ENCODE assay signal across 15 cellular contexts in genomic region chr10:11894381-11895107, GRCh38.
DNase-seq lines count a peak whose midpoint lies in the region; ATAC-seq, FAIRE-seq and TF ChIP-seq lines count a peak whose summit lies in the region.
"Had no signal": no experiment of that assay in that cellular context is flagged by ENCODE, and none has a peak within 500 bp of the region (broad histone marks: within the 10 kb centered on the region; RNA-seq: fewer than 3 reads in every experiment).

No MANE protein-coding gene starts in this region.

- peak overlapping the region; percentile 28 for H4K91ac ChIP-seq in mesenchymal stem cell (ENCODE audit: low read length)

- H3K9me3 ChIP-seq in SK-N-MC (ENCODE audit: low read depth, low read length) (no peaks in the 10 kb centered on the region), mesenchymal stem cell (ENCODE audit: control insufficient read depth, low read length) (no peaks in the 10 kb centered on the region)
- no peaks in the 10 kb centered on the region for H3K9me3 ChIP-seq in CD8-positive, alpha-beta T cell (ENCODE audit: low read length)

- no peak overlapping the region for H2AFZ ChIP-seq in mesenchymal stem cell (ENCODE audit: low read depth, low read length)

- H3K9me3 Mint-ChIP-seq in CD8-positive, alpha-beta T cell: no peaks in the 10 kb centered on the region

- H3K14ac ChIP-seq in mesenchymal stem cell (ENCODE audit: low read length in 2 of 2): peak overlapping the region in 1 of 2 experiments; percentile 77

- no peak overlapping the region for H3K4ac ChIP-seq in mesenchymal stem cell (ENCODE audit: low read depth in 1 of 2, low read length in 2 of 2)

- intact Hi-C loops in CD8-positive, alpha-beta T cell (cut with DNase I, micrococcal nuclease): no loop called here

- DNase-seq in NB4 (ENCODE audit: low read depth) (peak; percentile 96), SK-N-MC (ENCODE audit: low read depth, low spot score) (peak; percentile 12), mesenchymal stem cell (no peak), urothelium cell line (ENCODE audit: low spot score) (no peak), caudate nucleus (lab: John Stamatoyannopoulos, UW) (no peak)
- DNase-seq in CD8-positive, alpha-beta T cell: no peak
- DNase-seq: Calu3, DMS53, KBM-7, NCI-H1048, NCI-H1694, NCI-H748 treated with DMSO at 0.1 percent for 48 hours, PC-3 had no signal

- H3K36me3 Mint-ChIP-seq in CD8-positive, alpha-beta T cell: no peaks in the 10 kb centered on the region

- H3K79me1 ChIP-seq in mesenchymal stem cell (replicated peaks; ENCODE audit: low read length, poor library complexity, severe bottlenecking): no peaks in the 10 kb centered on the region

- no peak for ATAC-seq in GM19395 (IDR thresholded peaks at IDR 0.05; ENCODE audit: unreplicated experiment)
- no peak for ATAC-seq in CD8-positive, alpha-beta T cell
- ATAC-seq: HCT116, PC-3 had no signal

- no peaks in the 10 kb centered on the region for H3K27me3 ChIP-seq in mesenchymal stem cell (ENCODE audit: control insufficient read depth in 1 of 2, insufficient read depth in 1 of 2, low read length in 2 of 2)
- H3K27me3 ChIP-seq in CD8-positive, alpha-beta T cell (ENCODE audit: insufficient read depth, low read length): no peaks in the 10 kb centered on the region

- H2AK5ac ChIP-seq in mesenchymal stem cell (ENCODE audit: low read length, severe bottlenecking): no peak overlapping the region

- H3K9ac ChIP-seq in SK-N-MC (ENCODE audit: insufficient read length): no peak overlapping the region
- H3K9ac ChIP-seq in mesenchymal stem cell (ENCODE audit: low read length): no peak overlapping the region

- H3K36me3 ChIP-seq in SK-N-MC (ENCODE audit: insufficient read depth, low read length) (no peaks in the 10 kb centered on the region), mesenchymal stem cell (ENCODE audit: control insufficient read depth in 1 of 2, insufficient read depth in 2 of 2, low read depth in 1 of 2, low read length in 2 of 2) (no peaks in the 10 kb centered on the region)
- H3K36me3 ChIP-seq in CD8-positive, alpha-beta T cell (ENCODE audit: insufficient read depth, low read length): no peaks in the 10 kb centered on the region

- no peak overlapping the region for H2BK120ac ChIP-seq in mesenchymal stem cell (ENCODE audit: low read depth, low read length)

- no peak overlapping the region for H3K18ac ChIP-seq in mesenchymal stem cell (ENCODE audit: low read depth in 1 of 2, low read length in 2 of 2)

- no peak overlapping the region for H3K4me3 Mint-ChIP-seq in CD8-positive, alpha-beta T cell

- POLR2A ChIA-PET in CD8-positive, alpha-beta T cell (lab: Charles Lee): no interaction called here

- TF ChIP-seq CTCF in NB4 (IDR thresholded peaks at IDR 0.05; ENCODE audit: low read depth, low read length): no peak
- TF ChIP-seq CTCF in CD8-positive, alpha-beta T cell (IDR thresholded peaks at IDR 0.05): no peak

- CTCF ChIA-PET in CD8-positive, alpha-beta T cell (lab: Charles Lee): no interaction called here

- no peak overlapping the region for H2BK12ac ChIP-seq in mesenchymal stem cell (ENCODE audit: low read length in 2 of 2)

- H3K4me3 ChIP-seq in NB4 (ENCODE audit: low read depth, low read length) (peak overlapping the region; percentile 85), SK-N-MC (no peak overlapping the region), mesenchymal stem cell (ENCODE audit: insufficient read depth in 1 of 2, low read depth in 1 of 2, low read length in 2 of 2) (no peak overlapping the region)
- no peak overlapping the region for H3K4me3 ChIP-seq in CD8-positive, alpha-beta T cell (ENCODE audit: low read depth, low read length)

- no peak overlapping the region for H4K8ac ChIP-seq in mesenchymal stem cell (ENCODE audit: low read length)

- FAIRE-seq in urothelium cell line (lab: Jason Lieb, UNC): peak; percentile 20

- H3K27me3 Mint-ChIP-seq in CD8-positive, alpha-beta T cell (ENCODE audit: low read depth): no peaks in the 10 kb centered on the region

- no peaks in the 10 kb centered on the region for H3K4me1 Mint-ChIP-seq in CD8-positive, alpha-beta T cell (ENCODE audit: low read depth)

- H3K27ac Mint-ChIP-seq in CD8-positive, alpha-beta T cell: no peak overlapping the region

- no peak overlapping the region for H3K23ac ChIP-seq in mesenchymal stem cell (ENCODE audit: low read length in 2 of 2)

- 95% methylated on average over 47 of the region's 47 CpGs for WGBS in mesenchymal stem cell

- H3K27ac ChIP-seq in SK-N-MC (no peak overlapping the region), mesenchymal stem cell (ENCODE audit: low read length, poor library complexity, severe bottlenecking) (no peak overlapping the region), caudate nucleus (ENCODE audit: low read depth, low read length) (no peak overlapping the region)
- H3K27ac ChIP-seq in CD8-positive, alpha-beta T cell (ENCODE audit: low read depth, low read length): no peak overlapping the region

- H2BK15ac ChIP-seq in mesenchymal stem cell (ENCODE audit: low read depth, poor library complexity, severe bottlenecking): no peak overlapping the region

- peak; percentile 96 for TF ChIP-seq POLR2A in NB4 (IDR thresholded peaks at IDR 0.05; ENCODE audit: extremely low read depth, insufficient read length)

- no peak overlapping the region for H2BK5ac ChIP-seq in mesenchymal stem cell (ENCODE audit: low read depth, low read length, poor library complexity, severe bottlenecking)

- H3K4me1 ChIP-seq in mesenchymal stem cell (ENCODE audit: control insufficient read depth, insufficient read depth, low read depth, low read length): peaks cover 19% of the 10 kb centered on the region
- H3K4me1 ChIP-seq in CD8-positive, alpha-beta T cell (ENCODE audit: insufficient read depth, low read length): no peaks in the 10 kb centered on the region

- no peak overlapping the region for H3K4me2 ChIP-seq in mesenchymal stem cell (ENCODE audit: low read length, poor library complexity, severe bottlenecking)

Comparison
In these comparisons a context has a peak if more than half of its experiments do, and no peak if none do; other contexts are left out.
1. DNase-seq: peak in NB4 (single experiment) and SK-N-MC (single experiment); none in mesenchymal stem cell (single experiment), urothelium cell line (single experiment), CD8-positive, alpha-beta T cell (0 of 7) and caudate nucleus (0 of 61).